In the genomic region with DNA sequence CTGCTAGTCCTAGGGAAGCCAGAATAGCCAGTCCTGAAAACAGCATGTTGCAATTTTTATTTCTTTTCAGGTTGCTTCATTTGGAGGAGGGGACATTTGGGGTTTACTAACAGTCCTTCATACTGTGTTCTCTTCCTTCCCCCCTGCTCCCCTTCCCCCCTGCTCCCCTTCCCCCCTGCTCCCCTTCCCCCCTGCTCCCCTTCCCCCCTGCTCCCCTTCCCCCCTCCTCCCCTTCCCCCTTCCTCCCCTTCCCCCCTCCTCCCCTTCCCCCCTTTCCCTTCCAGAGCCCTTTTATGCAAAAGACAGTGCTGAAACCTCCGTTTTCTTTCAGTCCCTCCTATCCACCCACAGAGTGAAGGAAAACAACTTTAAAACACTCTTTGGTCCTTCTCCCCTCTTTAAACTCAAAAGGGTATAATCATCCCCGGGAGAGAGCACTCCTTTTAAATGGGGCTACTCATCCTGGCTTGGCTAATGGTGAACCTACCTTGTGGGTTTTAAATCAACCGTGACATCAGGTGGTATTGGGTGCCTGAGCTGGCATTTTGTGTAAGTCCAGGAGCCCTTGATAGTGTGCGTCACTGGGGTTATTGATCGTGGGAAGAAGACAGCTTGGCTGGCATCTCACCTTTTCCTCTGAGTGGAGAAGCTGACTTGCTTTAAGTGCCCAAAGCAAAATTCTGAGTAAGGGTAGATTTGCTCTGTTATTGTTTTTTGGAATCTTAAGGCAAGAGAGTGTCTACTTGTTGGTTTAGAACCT, we compare ENCODE assay signal across 8 cellular contexts. TPM values are rescaled to one million over a fixed set of nuclear protein-coding genes. Genes with fewer than 3 reads are reported as not detected.
DNase-seq lines count a peak whose midpoint lies in the region; ATAC-seq and TF ChIP-seq lines count a peak whose summit lies in the region.

No MANE protein-coding gene starts in this region.

- H3K9ac ChIP-seq in liver (ENCODE audit: low read depth in 1 of 2, low read length in 2 of 2), result peak overlapping the region; percentile 57 to 80

- peaks cover 5% of the 10 kb centered on the region for H3K36me3 Mint-ChIP-seq in HFFc6 (ENCODE audit: low read depth)

- peak overlapping the region; percentile 73 for H3K27ac Mint-ChIP-seq in HFFc6

- 6% methylated on average over 5 of the region's 5 CpGs for WGBS in liver

- no peaks in the 10 kb centered on the region for H3K9me3 Mint-ChIP-seq in HFFc6

- peak in 1 of 2 donors; percentile 9 for TF ChIP-seq RAD21 in liver (IDR thresholded peaks at IDR 0.05)

- ATAC-seq in HG03469 (IDR thresholded peaks at IDR 0.05; ENCODE audit: unreplicated experiment) (no peak), HG02588 (IDR thresholded peaks at IDR 0.05; ENCODE audit: unreplicated experiment) (no peak)

- no peaks in the 10 kb centered on the region for H3K9me3 ChIP-seq in Peyer's patch
- no peaks in the 10 kb centered on the region for H3K9me3 ChIP-seq in liver (ENCODE audit: control insufficient read depth in 4 of 4, low read length in 3 of 4)

- H3K4me3 Mint-ChIP-seq in HFFc6, result peak overlapping the region; percentile 92

- H3K27me3 Mint-ChIP-seq in HFFc6 (ENCODE audit: insufficient read depth), result no peaks in the 10 kb centered on the region; the same call in 1 of the 2 replicates

- H3K4me1 ChIP-seq in Peyer's patch (peaks cover 5 to 52% (median 34%) of the 10 kb centered on the region in 4 donors), liver (ENCODE audit: control insufficient read depth in 4 of 4, insufficient read depth in 4 of 4, low read length in 3 of 4) (peaks cover 2 to 50% (median 32%) of the 10 kb centered on the region in 4 donors)

- no peak for TF ChIP-seq POLR2A in Peyer's patch (IDR thresholded peaks at IDR 0.05)

- H3K27ac ChIP-seq in Peyer's patch (peak overlapping the region; percentile 93 to 99 (median 96)), liver (ENCODE audit: low read depth in 1 of 2, low read length in 2 of 2) (peak overlapping the region; percentile 94)

- H3K4me1 Mint-ChIP-seq in HFFc6 (ENCODE audit: low read depth), result peaks cover 66% of the 10 kb centered on the region

- H3K4me3 ChIP-seq in Peyer's patch, result peak overlapping the region; percentile 81 to 99 (median 93)
- H3K4me3 ChIP-seq in liver (ENCODE audit: low read depth in 1 of 3, low read length in 3 of 3), result peak overlapping the region; percentile 94 to 97 (median 97)

- H3K27me3 ChIP-seq in Peyer's patch, result no peaks in the 10 kb centered on the region
- no peaks in the 10 kb centered on the region for H3K27me3 ChIP-seq in liver (ENCODE audit: control insufficient read depth in 4 of 4, insufficient read depth in 4 of 4, low read length in 3 of 4)

- DNase-seq in HFFc6 (no peak), Peyer's patch (peak in 2 of 3 donors; percentile 43 to 62), astrocyte of the hippocampus (ENCODE audit: low read depth, low spot score) (peak; percentile 24), HCEC 1CT (no peak)
- peak; percentile 61 for DNase-seq in stimulated activated CD8-positive, alpha-beta memory T cell treated with anti-CD3 and anti-CD28 coated beads, Interleukin-4, amount 100 ng/mL, for 48 hours

- TF ChIP-seq CTCF in HFFc6 (IDR thresholded peaks at IDR 0.05) (no peak), Peyer's patch (IDR thresholded peaks at IDR 0.05) (no peak), liver (IDR thresholded peaks at IDR 0.05; ENCODE audit: low read depth, low read length, missing input control) (no peak)

- H3K36me3 ChIP-seq in Peyer's patch (no peaks in the 10 kb centered on the region), liver (ENCODE audit: control insufficient read depth in 4 of 4, insufficient read depth in 3 of 4, low read depth in 1 of 4, low read length in 3 of 4) (no peaks in the 10 kb centered on the region)

TF ChIP-seq in liver, 16 proteins besides CTCF, POLR2A, EP300 and RAD21:
- peak; percentile 23 for TF ChIP-seq YY1 (IDR thresholded peaks at IDR 0.05)
- peak in 1 of 2 donors; percentile 3 for TF ChIP-seq HNF4A (conservative IDR thresholded peaks at IDR 0.05)
- no peak for TF ChIP-seq RXRA (IDR thresholded peaks at IDR 0.05)

RNA-seq across cellular contexts. Expression of a gene that starts 2.6 kb away (rescaled TPM):
- 100 to 1,000 TPM; 204 to 228 (median 208) TPM for total RNA-seq in HFFc6 (2021; fragmentation: NEBNext Ultra II Directional; extraction: Animal tissue kit (Norgen Biotek cat#: 25700))
- 100 to 1,000 TPM in 3 of 4 donors, 10 to 100 TPM in 1; 84.1 to 177 (median 127) TPM for total RNA-seq in Peyer's patch
- 10 to 100 TPM; 37.7 to 74.1 TPM for total RNA-seq in liver
- 10 to 100 TPM; 26.0 to 27.5 TPM for polyA plus RNA-seq in liver

Comparison
In these comparisons a context has a peak if more than half of its experiments do, and no peak if none do; other contexts are left out.
1. DNase-seq: peak in Peyer's patch (2 of 3), astrocyte of the hippocampus (single experiment) and stimulated activated CD8-positive, alpha-beta memory T cell treated with anti-CD3 and anti-CD28 coated beads, Interleukin-4, amount 100 ng/mL, for 48 hours (single experiment); none in HFFc6 (single experiment) and HCEC 1CT (single experiment).